36 cellular contexts compared by ENCODE assay signal in the genomic region with DNA sequence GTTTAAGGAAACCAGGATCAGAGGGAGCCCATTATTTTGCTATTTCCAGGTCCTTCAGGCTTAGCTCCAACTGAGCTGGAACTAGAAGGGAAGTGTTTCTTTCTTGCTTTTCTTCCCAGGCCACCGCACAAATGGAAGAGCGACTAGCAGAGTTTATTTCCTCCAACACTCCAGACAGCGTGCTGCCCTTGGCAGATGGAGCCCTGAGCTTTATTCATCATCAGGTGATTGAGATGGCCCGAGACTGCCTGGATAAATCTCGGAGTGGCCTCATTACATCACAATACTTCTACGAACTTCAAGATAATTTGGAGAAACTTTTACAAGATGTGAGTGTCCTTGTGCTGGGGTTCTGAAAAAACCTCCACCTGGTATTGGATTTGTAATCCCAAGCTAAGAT.
"Had no signal": no experiment of that assay in that cellular context is flagged by ENCODE, and none has a peak within 500 bp of the region (broad histone marks: within the 10 kb centered on the region; RNA-seq: fewer than 3 reads in every experiment).

No MANE protein-coding gene starts in this region.

- DNase-seq: activated B cell treated with CpG ODN at 0.5 μM for 24 hours; activated CD4-positive, alpha-beta memory T cell treated with anti-CD3 and anti-CD28 coated beads for 36 hours; activated CD4-positive, alpha-beta T cell treated with anti-CD3 and anti-CD28 coated beads for 4 hours; activated CD4-positive, alpha-beta T cell treated with anti-CD3 and anti-CD28 coated beads, Interleukin-2, amount 10 ng/mL, durations not matched to agents 24 days and 14 days; activated CD4-positive, alpha-beta T cell treated with anti-CD3 and anti-CD28 coated beads, Interleukin-2, amount 50 U/mL, for 1 hour; activated CD4-positive, alpha-beta T cell treated with anti-CD3 and anti-CD28 coated beads, Interleukin-2, amount 50 U/mL, for 4 hours; activated CD4-positive, CD25-positive, alpha-beta regulatory T cell treated with anti-CD3 and anti-CD28 coated beads, Interleukin-2, amount 50 U/mL, for 72 hours; activated CD8-positive, alpha-beta memory T cell treated with anti-CD3 and anti-CD28 coated beads, Interleukin-2, amount 50 U/mL, for 4 hours; activated CD8-positive, alpha-beta T cell treated with anti-CD3 and anti-CD28 coated beads for 36 hours; activated effector memory CD4-positive, alpha-beta T cell treated with anti-CD3 and anti-CD28 coated beads, Interleukin-2, amount 50 U/mL, for 16 hours; activated gamma-delta T cell treated with Interleukin-2 at 50 U/mL for 16 hours; activated naive CD4-positive, alpha-beta T cell; activated naive CD4-positive, alpha-beta T cell treated with anti-CD3 and anti-CD28 coated beads for 36 hours; activated naive CD4-positive, alpha-beta T cell treated with anti-CD3 and anti-CD28 coated beads, Interleukin-2, amount 50 U/mL, for 16 hours; activated naive CD8-positive, alpha-beta T cell treated with anti-CD3 and anti-CD28 coated beads for 36 hours; activated T-cell treated with anti-CD3 and anti-CD28 coated beads for 4 hours; activated T-cell treated with anti-CD3 and anti-CD28 coated beads, Interleukin-2, amount 50 U/mL, for 1 hour; activated T-cell treated with anti-CD3 and anti-CD28 coated beads, Interleukin-2, amount 50 U/mL, for 4 hours; activated T-cell treated with anti-CD3 and anti-CD28 coated beads, Interleukin-2, amount 50 U/mL, for 72 hours; adrenal gland; amniotic stem cell; aorta; body of pancreas; brain microvascular endothelial cell; caudate nucleus; T-helper 1 cell; T-helper 2 cell; T-helper 9 cell had no signal

- H3K4me1 ChIP-seq: adrenal gland, body of pancreas had no signal

- H3K4me3 Mint-ChIP-seq: activated B cell treated with CpG ODN at 0.5 μM for 24 hours; activated CD4-positive, alpha-beta memory T cell treated with anti-CD3 and anti-CD28 coated beads for 36 hours; activated CD4-positive, alpha-beta T cell treated with anti-CD3 and anti-CD28 coated beads, Interleukin-2, amount 10 ng/mL, durations not matched to agents 24 days and 14 days; activated CD8-positive, alpha-beta T cell treated with anti-CD3 and anti-CD28 coated beads for 36 hours; activated naive CD4-positive, alpha-beta T cell treated with anti-CD3 and anti-CD28 coated beads for 36 hours; activated naive CD8-positive, alpha-beta T cell treated with anti-CD3 and anti-CD28 coated beads for 36 hours; activated T-cell treated with anti-CD3 and anti-CD28 coated beads, Interleukin-2, amount 50 U/mL, for 4 hours; activated T-cell treated with anti-CD3 and anti-CD28 coated beads, Interleukin-2, amount 50 U/mL, for 72 hours; activated T-helper 1 cell treated with anti-CD3 and anti-CD28 coated beads, Interleukin-12 subunit alpha, Interleukin-12 subunit beta, Interleukin-2, Interleukin-4 antibody, amounts not matched to agents 30 ng/mL and 10 ng/mL and 1 ng/mL, durations not matched to agents 14 hours and 24 hours and 36 hours; activated T-helper 17 cell treated with anti-CD3 and anti-CD28 coated beads, Interleukin-2, amount 50 U/mL, for 72 hours; central memory CD8-positive, alpha-beta T cell; T-helper 1 cell treated with Interleukin-12 subunit alpha and Interleukin-12 subunit beta and Interleukin-4 antibody, amounts not matched to agents 30 μg/mL and 1 μg/mL, for 36 hours; T-helper 2 cell treated with Interferon-gamma antibody and Interleukin-4, amounts not matched to agents 5 μg/mL and 100 μg/mL, for 36 hours had no signal

- H3K4me1 Mint-ChIP-seq: activated B cell treated with CpG ODN at 0.5 μM for 24 hours; activated CD4-positive, alpha-beta T cell treated with anti-CD3 and anti-CD28 coated beads, Interleukin-2, amount 10 ng/mL, durations not matched to agents 24 days and 14 days; activated naive CD8-positive, alpha-beta T cell treated with anti-CD3 and anti-CD28 coated beads for 36 hours; activated T-helper 17 cell treated with anti-CD3 and anti-CD28 coated beads, Interleukin-2, amount 50 U/mL, for 72 hours; central memory CD8-positive, alpha-beta T cell had no signal

- H3K27me3 ChIP-seq: adrenal gland, body of pancreas, brain microvascular endothelial cell, cardiac muscle cell had no signal

- H3K9me3 Mint-ChIP-seq: activated B cell treated with CpG ODN at 0.5 μM for 24 hours; activated CD4-positive, alpha-beta memory T cell treated with anti-CD3 and anti-CD28 coated beads for 36 hours; activated CD4-positive, alpha-beta T cell treated with anti-CD3 and anti-CD28 coated beads, Interleukin-2, amount 10 ng/mL, durations not matched to agents 24 days and 14 days; activated CD8-positive, alpha-beta T cell treated with anti-CD3 and anti-CD28 coated beads for 36 hours; activated naive CD4-positive, alpha-beta T cell treated with anti-CD3 and anti-CD28 coated beads for 36 hours; activated naive CD4-positive, alpha-beta T cell treated with anti-CD3 and anti-CD28 coated beads, Interleukin-2, amount 50 U/mL, for 72 hours; activated naive CD8-positive, alpha-beta T cell treated with anti-CD3 and anti-CD28 coated beads for 36 hours; activated T-cell treated with anti-CD3 and anti-CD28 coated beads, Interleukin-2, amount 50 U/mL, for 4 hours; activated T-cell treated with anti-CD3 and anti-CD28 coated beads, Interleukin-2, amount 50 U/mL, for 72 hours; activated T-helper 1 cell treated with anti-CD3 and anti-CD28 coated beads, Interleukin-12 subunit alpha, Interleukin-12 subunit beta, Interleukin-2, Interleukin-4 antibody, amounts not matched to agents 30 ng/mL and 10 ng/mL and 1 ng/mL, durations not matched to agents 14 hours and 24 hours and 36 hours; activated T-helper 17 cell treated with anti-CD3 and anti-CD28 coated beads, Interleukin-2, amount 50 U/mL, for 72 hours; central memory CD8-positive, alpha-beta T cell; T-helper 1 cell treated with Interleukin-12 subunit alpha and Interleukin-12 subunit beta and Interleukin-4 antibody, amounts not matched to agents 30 μg/mL and 1 μg/mL, for 36 hours; T-helper 2 cell treated with Interferon-gamma antibody and Interleukin-4, amounts not matched to agents 5 μg/mL and 100 μg/mL, for 36 hours had no signal

- H3K4me3 ChIP-seq: adrenal gland, body of pancreas, cardiac muscle cell had no signal

- ATAC-seq: activated CD8-positive, alpha-beta T cell treated with anti-CD3 and anti-CD28 coated beads for 36 hours; activated naive CD4-positive, alpha-beta T cell treated with anti-CD3 and anti-CD28 coated beads, Interleukin-2, amount 50 U/mL, for 72 hours; activated T-cell treated with anti-CD3 and anti-CD28 coated beads, Interleukin-2, amount 50 U/mL, for 4 hours; activated T-cell treated with anti-CD3 and anti-CD28 coated beads, Interleukin-2, amount 50 U/mL, for 72 hours; activated T-helper 17 cell treated with anti-CD3 and anti-CD28 coated beads, Interleukin-2, amount 50 U/mL, for 72 hours; body of pancreas had no signal

- H3K27me3 Mint-ChIP-seq: activated B cell treated with CpG ODN at 0.5 μM for 24 hours; activated CD4-positive, alpha-beta memory T cell treated with anti-CD3 and anti-CD28 coated beads for 36 hours; activated CD4-positive, alpha-beta T cell treated with anti-CD3 and anti-CD28 coated beads, Interleukin-2, amount 10 ng/mL, durations not matched to agents 24 days and 14 days; activated CD8-positive, alpha-beta T cell treated with anti-CD3 and anti-CD28 coated beads for 36 hours; activated naive CD8-positive, alpha-beta T cell treated with anti-CD3 and anti-CD28 coated beads for 36 hours; activated T-helper 17 cell treated with anti-CD3 and anti-CD28 coated beads, Interleukin-2, amount 50 U/mL, for 72 hours; central memory CD8-positive, alpha-beta T cell had no signal

- H3K27ac Mint-ChIP-seq: activated B cell treated with CpG ODN at 0.5 μM for 24 hours; activated CD4-positive, alpha-beta memory T cell treated with anti-CD3 and anti-CD28 coated beads for 36 hours; activated CD4-positive, alpha-beta T cell treated with anti-CD3 and anti-CD28 coated beads, Interleukin-2, amount 10 ng/mL, durations not matched to agents 24 days and 14 days; activated CD8-positive, alpha-beta T cell treated with anti-CD3 and anti-CD28 coated beads for 36 hours; activated naive CD4-positive, alpha-beta T cell treated with anti-CD3 and anti-CD28 coated beads for 36 hours; activated naive CD4-positive, alpha-beta T cell treated with anti-CD3 and anti-CD28 coated beads, Interleukin-2, amount 50 U/mL, for 72 hours; activated naive CD8-positive, alpha-beta T cell treated with anti-CD3 and anti-CD28 coated beads for 36 hours; activated T-cell treated with anti-CD3 and anti-CD28 coated beads, Interleukin-2, amount 50 U/mL, for 72 hours; activated T-helper 1 cell treated with anti-CD3 and anti-CD28 coated beads, Interleukin-12 subunit alpha, Interleukin-12 subunit beta, Interleukin-2, Interleukin-4 antibody, amounts not matched to agents 30 ng/mL and 10 ng/mL and 1 ng/mL, durations not matched to agents 14 hours and 24 hours and 36 hours; activated T-helper 17 cell treated with anti-CD3 and anti-CD28 coated beads, Interleukin-2, amount 50 U/mL, for 72 hours; T-helper 1 cell treated with Interleukin-12 subunit alpha and Interleukin-12 subunit beta and Interleukin-4 antibody, amounts not matched to agents 30 μg/mL and 1 μg/mL, for 36 hours; T-helper 2 cell treated with Interferon-gamma antibody and Interleukin-4, amounts not matched to agents 5 μg/mL and 100 μg/mL, for 36 hours had no signal

- H3K27ac ChIP-seq: adrenal gland, body of pancreas, brain microvascular endothelial cell, VCaP had no signal

- H3K9me3 ChIP-seq: adrenal gland, body of pancreas had no signal
